ENCODE assay signal across 15 cellular contexts in genomic region chr12:45973526-45973925, GRCh38. TPM values are rescaled to one million over a fixed set of nuclear protein-coding genes. Genes with fewer than 3 reads are reported as not detected.
DNase-seq lines count a peak whose midpoint lies in the region; ATAC-seq and TF ChIP-seq lines count a peak whose summit lies in the region.
"Had no signal": no experiment of that assay in that cellular context is flagged by ENCODE, and none has a peak within 500 bp of the region (broad histone marks: within the 10 kb centered on the region; RNA-seq: fewer than 3 reads in every experiment).

No MANE protein-coding gene starts in this region.

- H3K4me3 ChIP-seq in CD8-positive, alpha-beta T cell (ENCODE audit: low read depth, low read length) = no peak overlapping the region
- H3K4me3 ChIP-seq in IMR-90 (ENCODE audit: insufficient read depth, low read depth, low read length) (peak overlapping the region; percentile 3; the same call in 1 of the 2 replicates), astrocyte of the spinal cord (ENCODE audit: low read depth, low read length) (no peak overlapping the region), upper lobe of right lung (no peak overlapping the region)
- H3K4me3 ChIP-seq: esophagus squamous epithelium, GM23338, right lobe of liver had no signal

- ATAC-seq in CD8-positive, alpha-beta T cell = no peak
- ATAC-seq in IMR-90 (ENCODE audit: low read depth) (peak; percentile 8; the same call in 1 of the 2 replicates), GM18907 (IDR thresholded peaks at IDR 0.05; ENCODE audit: unreplicated experiment) (no peak), upper lobe of right lung (no peak), GM21526 (IDR thresholded peaks at IDR 0.05; ENCODE audit: low FRiP score, unreplicated experiment) (no peak)
- ATAC-seq: GM23338, right lobe of liver had no signal

- dilution Hi-C loops in IMR-90 (cut with HindIII; ENCODE audit: low sequenced_read_pairs, unreplicated experiment) = no loop called here

- in situ Hi-C loops in IMR-90 (cut with MboI; ENCODE audit: low sequenced_read_pairs) (no loop called here), astrocyte of the spinal cord (cut with HindIII; ENCODE audit: low sequenced_read_pairs) (no loop called here)

- H3K27ac ChIP-seq in CD8-positive, alpha-beta T cell (ENCODE audit: low read depth, low read length) = no peak overlapping the region
- H3K27ac ChIP-seq in IMR-90 (ENCODE audit: insufficient read depth, low read length) (no peak overlapping the region), upper lobe of right lung (no peak overlapping the region)
- H3K27ac ChIP-seq: esophagus squamous epithelium, HL-60, right lobe of liver had no signal

- H3K56ac ChIP-seq in IMR-90 (ENCODE audit: extremely low read depth, insufficient read depth, low read length) = peak overlapping the region; percentile 48; the same call in 1 of the 2 replicates

- TF ChIP-seq RAD21 in IMR-90 (IDR thresholded peaks at IDR 0.05; ENCODE audit: low read length) = no peak

- H3K36me3 ChIP-seq in CD8-positive, alpha-beta T cell (ENCODE audit: insufficient read depth, low read length) = no peaks in the 10 kb centered on the region
- peaks cover 1% of the 10 kb centered on the region for H3K36me3 ChIP-seq in IMR-90 (ENCODE audit: control insufficient read depth, insufficient read depth, low read length)
- no peaks in the 10 kb centered on the region for H3K36me3 ChIP-seq in upper lobe of right lung
- H3K36me3 ChIP-seq: right lobe of liver had no signal

- peak overlapping the region; percentile 41 for H3K27ac Mint-ChIP-seq in CD8-positive, alpha-beta T cell
- peak overlapping the region; percentile 13 for H3K27ac Mint-ChIP-seq in nephron progenitor cell
- H3K27ac Mint-ChIP-seq: GM23338 had no signal

- no peak overlapping the region; the same call in 1 of the 2 replicates for H3K4ac ChIP-seq in IMR-90 (ENCODE audit: low read depth, low read length)

- H2AFZ ChIP-seq in IMR-90 (replicated peaks; ENCODE audit: low read length, poor library complexity) = no peak overlapping the region
- H2AFZ ChIP-seq: GM23338 had no signal

- no peak overlapping the region for H2AK9ac ChIP-seq in IMR-90 (replicated peaks; ENCODE audit: low read depth, low read length, poor library complexity)

- DNase-seq in CD8-positive, alpha-beta T cell = no peak
- DNase-seq in IMR-90 (peak; percentile 22), astrocyte of the spinal cord (ENCODE audit: low read depth, low spot score) (peak; percentile 26), nephron progenitor cell (no peak), retina (no peak), upper lobe of right lung (no peak)
- DNase-seq: activated CD4-positive, alpha-beta T cell treated with anti-CD3 and anti-CD28 coated beads for 48 hours; DMS53; esophagus squamous epithelium; right lobe of liver; SW 1271 had no signal

- no peak overlapping the region for H3K4me3 Mint-ChIP-seq in CD8-positive, alpha-beta T cell
- H3K4me3 Mint-ChIP-seq in nephron progenitor cell = no peak overlapping the region
- H3K4me3 Mint-ChIP-seq: GM23338 had no signal

- no peak for TF ChIP-seq CTCF in CD8-positive, alpha-beta T cell (IDR thresholded peaks at IDR 0.05)
- TF ChIP-seq CTCF in IMR-90 (conservative IDR thresholded peaks at IDR 0.05; ENCODE audit: low read depth, low read length) (no peak), astrocyte of the spinal cord (IDR thresholded peaks at IDR 0.05; ENCODE audit: low read depth, low read length) (no peak), nephron progenitor cell (IDR thresholded peaks at IDR 0.05) (no peak), upper lobe of right lung (IDR thresholded peaks at IDR 0.05) (no peak)

- no peak overlapping the region for H2AK5ac ChIP-seq in IMR-90 (ENCODE audit: low read depth, low read length)

- H2BK15ac ChIP-seq in IMR-90 (ENCODE audit: low read depth, low read length) = no peak overlapping the region

- H3K36me3 Mint-ChIP-seq in CD8-positive, alpha-beta T cell = peaks cover 63% of the 10 kb centered on the region
- peaks cover 87% of the 10 kb centered on the region for H3K36me3 Mint-ChIP-seq in nephron progenitor cell (ENCODE audit: low read depth)

- no TSS peak for BruUV-seq in IMR-90 (replicated peaks; lab: Mats Ljungman, UMichigan)

- no peaks in the 10 kb centered on the region for H3K9me3 ChIP-seq in CD8-positive, alpha-beta T cell (ENCODE audit: low read length)
- H3K9me3 ChIP-seq in IMR-90 (ENCODE audit: control insufficient read depth, insufficient read depth, low read length) (no peaks in the 10 kb centered on the region), upper lobe of right lung (no peaks in the 10 kb centered on the region)
- H3K9me3 ChIP-seq: esophagus squamous epithelium, right lobe of liver had no signal

- H3K4me1 Mint-ChIP-seq in CD8-positive, alpha-beta T cell (ENCODE audit: low read depth) = peaks cover 87% of the 10 kb centered on the region
- H3K4me1 Mint-ChIP-seq in nephron progenitor cell = peaks cover 10% of the 10 kb centered on the region

- peaks cover 10% of the 10 kb centered on the region for H3K9me3 Mint-ChIP-seq in CD8-positive, alpha-beta T cell
- H3K9me3 Mint-ChIP-seq in nephron progenitor cell = peaks cover 31% of the 10 kb centered on the region
- H3K9me3 Mint-ChIP-seq: GM23338 had no signal

- POLR2A ChIA-PET in CD8-positive, alpha-beta T cell (lab: Charles Lee) = no interaction called here
- POLR2A ChIA-PET in IMR-90 (lab: Charles Lee; ENCODE audit: unreplicated experiment) = no interaction called here

- no peak overlapping the region for H3K9ac ChIP-seq in IMR-90 (ENCODE audit: low read depth, low read length)

- H3K23ac ChIP-seq in IMR-90 (ENCODE audit: low read depth, low read length) = peak overlapping the region; percentile 4; the same call in 1 of the 2 replicates

- peaks cover 24% of the 10 kb centered on the region for H3K4me1 ChIP-seq in CD8-positive, alpha-beta T cell (ENCODE audit: insufficient read depth, low read length)
- peaks cover 13% of the 10 kb centered on the region for H3K4me1 ChIP-seq in IMR-90 (ENCODE audit: control insufficient read depth, insufficient read depth, low read length)
- H3K4me1 ChIP-seq in upper lobe of right lung = peaks cover 50% of the 10 kb centered on the region

- intact Hi-C loops in CD8-positive, alpha-beta T cell (cut with DNase I, micrococcal nuclease) = no loop called here
- intact Hi-C loops in IMR-90 (cut with micrococcal nuclease) = no loop called here
- intact Hi-C loops in upper lobe of right lung (cut with DNase I) = no loop called here

- CTCF ChIA-PET in CD8-positive, alpha-beta T cell (lab: Charles Lee) = no interaction called here
- CTCF ChIA-PET in IMR-90 (lab: Yijun Ruan, JAX) = no interaction called here

- peak overlapping the region; percentile 6; the same call in 1 of the 2 replicates for H3K18ac ChIP-seq in IMR-90 (ENCODE audit: low read depth, low read length)

- no peak overlapping the region for H2BK20ac ChIP-seq in IMR-90 (ENCODE audit: low read depth, low read length)

- no peaks in the 10 kb centered on the region for H3K27me3 ChIP-seq in CD8-positive, alpha-beta T cell (ENCODE audit: insufficient read depth, low read length)
- H3K27me3 ChIP-seq in IMR-90 (ENCODE audit: control insufficient read depth, insufficient read depth, low read length) (no peaks in the 10 kb centered on the region), upper lobe of right lung (no peaks in the 10 kb centered on the region)
- H3K27me3 ChIP-seq: esophagus squamous epithelium, right lobe of liver had no signal

- H4K91ac ChIP-seq in IMR-90 (ENCODE audit: insufficient read depth, low read depth, low read length) = no peak overlapping the region

- H4K8ac ChIP-seq in IMR-90 (ENCODE audit: low read depth in 2 of 2, low read length in 2 of 2) = no peak overlapping the region; a peak in 1 of 4 replicates

- no peak overlapping the region; the same call in 1 of the 2 replicates for H3K14ac ChIP-seq in IMR-90 (replicated peaks; ENCODE audit: low read depth, low read length)

- peaks cover 31 to 65% of the 10 kb centered on the region in 2 experiments for H3K79me1 ChIP-seq in IMR-90 (ENCODE audit: low read depth in 1 of 2, low read length in 2 of 2)

- no peaks in the 10 kb centered on the region for H3K27me3 Mint-ChIP-seq in CD8-positive, alpha-beta T cell (ENCODE audit: low read depth)
- H3K27me3 Mint-ChIP-seq in nephron progenitor cell (ENCODE audit: low read depth, poor library complexity) = no peaks in the 10 kb centered on the region

- TF ChIP-seq POLR2A in IMR-90 (IDR thresholded peaks at IDR 0.05; ENCODE audit: low read depth, low read length) = no peak

- H4K5ac ChIP-seq in IMR-90 (ENCODE audit: low read depth, low read length) = peak overlapping the region; percentile 80; the same call in 1 of the 2 replicates

- H3K9me1 ChIP-seq in IMR-90 (ENCODE audit: insufficient read depth, low read length) = peaks cover 2% of the 10 kb centered on the region

- H2BK120ac ChIP-seq in IMR-90 (ENCODE audit: low read depth, low read length) = no peak overlapping the region

- H2BK5ac ChIP-seq in IMR-90 (ENCODE audit: low read depth, low read length, poor library complexity, severe bottlenecking) = peak overlapping the region; percentile 83

- peak overlapping the region; percentile 79; the same call in 1 of the 2 replicates for H3K4me2 ChIP-seq in IMR-90 (ENCODE audit: low read depth, low read length)
- H3K4me2 ChIP-seq: GM23338 had no signal

- WGBS in IMR-90 (ENCODE audit: extremely low coverage in 2 of 2, insufficient read length in 1 of 2), 2 experiments = no CpG with 5 or more reads among the region's 2 CpGs

- peaks cover 50% of the 10 kb centered on the region for H4K20me1 ChIP-seq in IMR-90 (ENCODE audit: insufficient read depth, low read length)

TF ChIP-seq in IMR-90, 13 proteins besides CTCF, POLR2A, EP300 and RAD21 (continues in another document):
- TF ChIP-seq MAZ (IDR thresholded peaks at IDR 0.05; ENCODE audit: borderline replicate concordance, low read depth, low read length) (no peak), BHLHE40 (IDR thresholded peaks at IDR 0.05; ENCODE audit: low read depth, low read length) (no peak), FOS (IDR thresholded peaks at IDR 0.05; ENCODE audit: low read depth, low read length) (no peak), MXI1 (IDR thresholded peaks at IDR 0.05; ENCODE audit: borderline replicate concordance, low read depth, low read length) (no peak), RCOR1 (IDR thresholded peaks at IDR 0.05; ENCODE audit: insufficient replicate concordance, low read length) (no peak), SMC3 (IDR thresholded peaks at IDR 0.05; ENCODE audit: low read depth, low read length) (no peak), NFE2L2 (IDR thresholded peaks at IDR 0.05; ENCODE audit: low read depth, low read length) (no peak), MAFK (IDR thresholded peaks at IDR 0.05; ENCODE audit: low read depth, low read length) (no peak), RFX5 (IDR thresholded peaks at IDR 0.05; ENCODE audit: low read depth, low read length) (no peak), CHD1 (IDR thresholded peaks at IDR 0.05; ENCODE audit: low read depth, low read length) (no peak), CEBPB (IDR thresholded peaks at IDR 0.05; ENCODE audit: low read depth, low read length) (no peak)

RNA-seq across cellular contexts. Expression of gene SCAF11, which starts 16.8 kb away (rescaled TPM):
- 100 to 1,000 TPM; 204 to 218 TPM for total RNA-seq in CD8-positive, alpha-beta T cell
- 70.4 and 90.3 TPM in 2 replicates for total RNA-seq in IMR-90 (2012; rRNA removed)
- 32.0 and 33.9 TPM in 2 replicates for polyA plus RNA-seq in IMR-90 (2012; rRNA removed)
- polyA plus RNA-seq in IMR-90 (2012; cell fraction: cytosol; rRNA removed) = 5.1 and 8.4 TPM in 2 replicates
- 6.6 and 82.0 TPM in 2 replicates for polyA plus RNA-seq in IMR-90 (2012; cell fraction: nucleus; rRNA removed; ENCODE audit: low replicate concordance)
- 119 TPM for total RNA-seq in upper lobe of right lung

Comparison
In these comparisons a context has a peak if more than half of its experiments do, and no peak if none do; other contexts are left out.
1. DNase-seq: peak in IMR-90 (single experiment) and astrocyte of the spinal cord (single experiment); none in CD8-positive, alpha-beta T cell (0 of 7), nephron progenitor cell (single experiment), retina (single experiment) and upper lobe of right lung (single experiment).